23 cellular contexts compared by ENCODE assay signal in the genomic region with DNA sequence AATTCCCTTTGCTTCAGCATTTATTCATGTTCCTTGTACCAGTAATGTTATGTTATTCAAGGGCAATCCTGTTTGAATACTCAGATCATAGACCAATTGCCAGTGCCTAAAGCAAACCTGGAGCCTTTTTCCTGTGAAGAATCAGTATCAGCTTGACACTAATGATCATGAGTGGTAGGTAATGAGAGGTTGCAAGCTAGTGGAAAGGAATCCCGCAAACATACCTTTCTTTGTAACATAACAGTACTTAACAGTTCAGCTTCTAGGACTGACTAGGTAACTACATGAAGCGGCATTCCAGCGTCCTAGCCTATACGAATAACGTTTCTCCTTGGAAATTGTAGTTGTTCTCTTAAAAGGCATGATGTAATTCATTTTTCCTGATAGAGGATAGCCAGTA.
DNase-seq lines count a peak whose midpoint lies in the region; ATAC-seq, FAIRE-seq and TF ChIP-seq lines count a peak whose summit lies in the region.
"Had no signal": no experiment of that assay in that cellular context is flagged by ENCODE, and none has a peak within 500 bp of the region (broad histone marks: within the 10 kb centered on the region; RNA-seq: fewer than 3 reads in every experiment).

No MANE protein-coding gene starts in this region.

- H4K20me1 ChIP-seq in KMS-11 (ENCODE audit: insufficient read depth) (no peaks in the 10 kb centered on the region), K562 (replicated peaks; ENCODE audit: control insufficient read depth, insufficient read depth, low read length) (no peaks in the 10 kb centered on the region)

- no peak for TF ChIP-seq EP300 in K562 (IDR thresholded peaks at IDR 0.05; ENCODE audit: low read length)

- no peak for TF ChIP-seq RAD21 in K562 (CRISPR knock-in tag; conservative IDR thresholded peaks at IDR 0.05 in 1 of 2, IDR thresholded peaks at IDR 0.05 in 1 of 2)

- H3K27me3 ChIP-seq in KMS-11 (ENCODE audit: insufficient read depth, low read depth) (no peaks in the 10 kb centered on the region), K562 (ENCODE audit: control insufficient read depth in 2 of 2, insufficient read depth in 2 of 2, low read length in 2 of 2) (no peaks in the 10 kb centered on the region)

- no peak overlapping the region for H3K9ac ChIP-seq in KMS-11
- no peak overlapping the region for H3K9ac ChIP-seq in K562 (ENCODE audit: insufficient read depth in 1 of 2, low read depth in 2 of 2, low read length in 2 of 2)

- POLR2A ChIA-PET in K562 (lab: Yijun Ruan, JAX): interaction anchor here (0.7 to 1.6 kb wide), 2 partner anchors 10 to 14 kb away, joined by 3 to 4 read pairs; no protein-coding TSS in a partner anchor

- WGBS in K562 (ENCODE audit: insufficient coverage, low coverage, missing lambda C conversion rate): 71% methylated on average over 5 of the region's 5 CpGs

- H3K79me2 ChIP-seq in KMS-11 (ENCODE audit: insufficient read depth, low read depth) (peaks cover 31% of the 10 kb centered on the region; the same call in 1 of the 2 replicates), K562 (ENCODE audit: control insufficient read depth, insufficient read depth, low read length) (0 out of 3 replicates have a peak, but pooled peaks cover 4% of the 10 kb centered on the region)

- peak overlapping the region; percentile 79 for H3K4me2 ChIP-seq in KMS-11
- no peak overlapping the region for H3K4me2 ChIP-seq in K562 (ENCODE audit: insufficient read depth, low read length)

- H3K4me3 ChIP-seq in KMS-11 (IDR thresholded peaks at IDR 0.05; ENCODE audit: insufficient read depth, low read depth, low read length): no peak overlapping the region
- H3K4me3 ChIP-seq in K562: no peak overlapping the region
- H3K4me3 ChIP-seq: mucosa of descending colon, prostate gland, skin epidermis, thoracic aorta had no signal

- CTCF ChIA-PET in K562 (lab: Yijun Ruan, JAX; ENCODE audit: low intra/inter-chr PET ratio): no interaction called here

- no peak overlapping the region for H2AFZ ChIP-seq in KMS-11 (ENCODE audit: low read depth)
- H2AFZ ChIP-seq in K562 (ENCODE audit: low read depth, low read length): no peak overlapping the region

- no peak for ATAC-seq in K562
- no peak for ATAC-seq in GM21717 (IDR thresholded peaks at IDR 0.05; ENCODE audit: unreplicated experiment)
- ATAC-seq: left ventricle myocardium superior, mucosa of descending colon had no signal

- H3K4me1 ChIP-seq in KMS-11 (ENCODE audit: low read depth, poor library complexity, severe bottlenecking) (peaks cover 60% of the 10 kb centered on the region), K562 (replicated peaks in 1 of 2; ENCODE audit: control insufficient read depth in 2 of 2, insufficient read depth in 2 of 2, low read length in 2 of 2) (peaks cover 0 to 3% of the 10 kb centered on the region in 2 experiments; a peak in 2 of 5 replicates)
- H3K4me1 ChIP-seq: prostate gland had no signal

- H3K27ac ChIP-seq in KMS-11 (peak overlapping the region; percentile 23; the same call in 1 of the 2 replicates), K562 (ENCODE audit: extremely low read depth, low read depth, low read length) (no peak overlapping the region)
- H3K27ac ChIP-seq: prostate gland, thoracic aorta had no signal

- H3K27me3 Mint-ChIP-seq in nephron (ENCODE audit: low read depth): no peaks in the 10 kb centered on the region
- H3K27me3 Mint-ChIP-seq: activated naive CD8-positive, alpha-beta T cell treated with anti-CD3 and anti-CD28 coated beads, Interleukin-2, amount 50 U/mL, for 24 hours; IgD-negative memory B cell had no signal

- BruUV-seq in K562 (replicated peaks; lab: Mats Ljungman, UMichigan): no TSS peak

- no peaks in the 10 kb centered on the region for H3K9me3 Mint-ChIP-seq in nephron
- H3K9me3 Mint-ChIP-seq: activated naive CD8-positive, alpha-beta T cell treated with anti-CD3 and anti-CD28 coated beads, Interleukin-2, amount 50 U/mL, for 24 hours; HFFc6 had no signal

- in situ Hi-C loops in K562 (cut with MboI): no loop called here

- H3K9me3 ChIP-seq in K562 (replicated peaks; ENCODE audit: control insufficient read depth, insufficient read depth, low read depth, low read length): no peaks in the 10 kb centered on the region
- H3K9me3 ChIP-seq: Caco-2, mucosa of descending colon, prostate gland, thoracic aorta had no signal

- H3K36me3 ChIP-seq in KMS-11 (ENCODE audit: insufficient read depth): no peaks in the 10 kb centered on the region
- H3K36me3 ChIP-seq in K562 (ENCODE audit: control insufficient read depth, insufficient read depth, low read length): peaks cover 2% of the 10 kb centered on the region; the same call in 1 of the 3 replicates
- H3K36me3 ChIP-seq: prostate gland, thoracic aorta had no signal

- peak overlapping the region in 2 of 3 experiments; percentile 57 to 84 for H3K27ac Mint-ChIP-seq in nephron
- H3K27ac Mint-ChIP-seq: HFFc6 had no signal

- FAIRE-seq in GM12891 (lab: Jason Lieb, UNC): peak; percentile 26
- FAIRE-seq in K562 (lab: Jason Lieb, UNC): no peak
- FAIRE-seq: colon had no signal

- no peaks in the 10 kb centered on the region for H3K9me1 ChIP-seq in K562 (ENCODE audit: control insufficient read depth, insufficient read depth, low read length)

- peaks cover 65% of the 10 kb centered on the region for H3K4me1 Mint-ChIP-seq in nephron

- no peak overlapping the region for H3K4me3 Mint-ChIP-seq in nephron
- H3K4me3 Mint-ChIP-seq: activated naive CD8-positive, alpha-beta T cell treated with anti-CD3 and anti-CD28 coated beads, Interleukin-2, amount 50 U/mL, for 24 hours; HFFc6 had no signal

- TF ChIP-seq POLR2A in GM12891 (IDR thresholded peaks at IDR 0.05; ENCODE audit: low read depth, low read length) (no peak), K562 (conservative IDR thresholded peaks at IDR 0.05) (no peak)

- DNase-seq in GM12891 (ENCODE audit: insufficient read length, low spot score): no peak
- no peak for DNase-seq in K562 (ENCODE audit: extremely low read depth in 1 of 4, low spot score in 3 of 4)
- DNase-seq in Ammon's horn (ENCODE audit: low spot score): no peak
- DNase-seq in NCI-H1436 treated with DMSO at 0.1 percent for 48 hours (lab: John Stamatoyannopoulos, UW): no peak
- DNase-seq: activated CD4-positive, alpha-beta T cell treated with anti-CD3 and anti-CD28 coated beads for 1 hour; activated effector memory CD4-positive, alpha-beta T cell treated with Interleukin-2 at 50 U/mL for 16 hours; activated naive CD8-positive, alpha-beta T cell treated with anti-CD3 and anti-CD28 coated beads, Interleukin-2, amount 50 U/mL, for 24 hours; Caco-2; HFFc6; left ventricle myocardium superior; mucosa of descending colon; NCI-H2029; NCI-H524 treated with DMSO at 0.1 percent for 48 hours; stimulated activated CD4-positive, alpha-beta T cell treated with anti-CD3 and anti-CD28 coated beads, Interleukin-2, amount 100 ng/mL, for 24 hours; stimulated activated naive CD4-positive, alpha-beta T cell had no signal

- intact Hi-C loops in K562 (cut with micrococcal nuclease): no loop called here

- TF ChIP-seq CTCF in KMS-11 (conservative IDR thresholded peaks at IDR 0.05; ENCODE audit: low read depth, low read length): no peak
- TF ChIP-seq CTCF in K562 (IDR thresholded peaks at IDR 0.05 in 2 of 3, conservative IDR thresholded peaks at IDR 0.05 in 1 of 3; ENCODE audit: insufficient read depth in 2 of 3, low read depth in 1 of 3, low read length in 3 of 3): no peak
- no peak for TF ChIP-seq CTCF in nephron (IDR thresholded peaks at IDR 0.05; ENCODE audit: unreplicated experiment in 3 of 3)

- H3K36me3 Mint-ChIP-seq in nephron (ENCODE audit: low read depth): peaks cover 10% of the 10 kb centered on the region

TF ChIP-seq in GM12891, 5 proteins besides CTCF, POLR2A, EP300 and RAD21:
- TF ChIP-seq PAX5 (IDR thresholded peaks at IDR 0.05; ENCODE audit: insufficient read depth, low read length, severe bottlenecking): no peak
- no peak for TF ChIP-seq SPI1 (IDR thresholded peaks at IDR 0.05; ENCODE audit: low read depth, low read length)
- no peak for TF ChIP-seq POLR2AphosphoS5 (IDR thresholded peaks at IDR 0.05; ENCODE audit: low read depth, low read length)
TF ChIP-seq in GM12891: peak in this region for 0.

TF ChIP-seq in K562, 482 proteins besides CTCF, POLR2A, EP300 and RAD21:
- TF ChIP-seq ZSCAN32 (CRISPR knock-in tag; IDR thresholded peaks at IDR 0.05): no peak
- TF ChIP-seq, protein P1, sequence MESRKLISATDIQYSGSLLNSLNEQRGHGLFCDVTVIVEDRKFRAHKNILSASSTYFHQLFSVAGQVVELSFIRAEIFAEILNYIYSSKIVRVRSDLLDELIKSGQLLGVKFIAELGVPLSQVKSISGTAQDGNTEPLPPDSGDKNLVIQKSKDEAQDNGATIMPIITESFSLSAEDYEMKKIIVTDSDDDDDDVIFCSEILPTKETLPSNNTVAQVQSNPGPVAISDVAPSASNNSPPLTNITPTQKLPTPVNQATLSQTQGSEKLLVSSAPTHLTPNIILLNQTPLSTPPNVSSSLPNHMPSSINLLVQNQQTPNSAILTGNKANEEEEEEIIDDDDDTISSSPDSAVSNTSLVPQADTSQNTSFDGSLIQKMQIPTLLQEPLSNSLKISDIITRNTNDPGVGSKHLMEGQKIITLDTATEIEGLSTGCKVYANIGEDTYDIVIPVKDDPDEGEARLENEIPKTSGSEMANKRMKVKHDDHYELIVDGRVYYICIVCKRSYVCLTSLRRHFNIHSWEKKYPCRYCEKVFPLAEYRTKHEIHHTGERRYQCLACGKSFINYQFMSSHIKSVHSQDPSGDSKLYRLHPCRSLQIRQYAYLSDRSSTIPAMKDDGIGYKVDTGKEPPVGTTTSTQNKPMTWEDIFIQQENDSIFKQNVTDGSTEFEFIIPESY (CRISPR knock-in tag; IDR thresholded peaks at IDR 0.05): peak; percentile 50; the same call in 1 of the 2 replicates
- no peak for TF ChIP-seq POLR2H (tag; IDR thresholded peaks at IDR 0.05; ENCODE audit: low read depth)
